ENCODE assay signal across 13 cellular contexts in genomic region chr21:37136261-37136660, GRCh38.
DNase-seq lines count a peak whose midpoint lies in the region; ATAC-seq and TF ChIP-seq lines count a peak whose summit lies in the region.
"Had no signal": no experiment of that assay in that cellular context is flagged by ENCODE, and none has a peak within 500 bp of the region (broad histone marks: within the 10 kb centered on the region; RNA-seq: fewer than 3 reads in every experiment).

No MANE protein-coding gene starts in this region.

- intact Hi-C loops in activated T-helper 1 cell treated with anti-CD3 and anti-CD28 coated beads, Interleukin-12 subunit alpha, Interleukin-12 subunit beta, Interleukin-2, Interleukin-4 antibody, amounts not matched to agents 30 ng/mL and 10 ng/mL and 1 ng/mL, durations not matched to agents 14 hours and 24 hours and 36 hours (cut with micrococcal nuclease), result no loop called here

- H2AFZ ChIP-seq in KMS-11 (ENCODE audit: low read depth), result no peak overlapping the region

- ATAC-seq in activated T-cell treated with anti-CD3 and anti-CD28 coated beads, Interleukin-2, amount 50 U/mL, for 72 hours (replicated peaks in 1 of 2), result no peak
- ATAC-seq in memory B cell (ENCODE audit: low read depth) (no peak), HG02623 (IDR thresholded peaks at IDR 0.05; ENCODE audit: unreplicated experiment) (no peak)

- DNase-seq in activated T-cell treated with anti-CD3 and anti-CD28 coated beads, Interleukin-2, amount 50 U/mL, for 72 hours, result no peak
- DNase-seq in activated T-cell treated with anti-CD3 and anti-CD28 coated beads for 4 hours (no peak), memory B cell (ENCODE audit: low spot score in 2 of 2) (no peak), amygdala (lab: John Stamatoyannopoulos, UW) (no peak)
- no peak for DNase-seq in activated T-helper 1 cell treated with anti-CD3 and anti-CD28 coated beads, Interleukin-12 subunit alpha, Interleukin-12 subunit beta, Interleukin-2, Interleukin-4 antibody, amounts not matched to agents 30 ng/mL and 10 ng/mL and 1 ng/mL, durations not matched to agents 14 hours and 24 hours and 36 hours (ENCODE audit: low spot score)
- DNase-seq in stimulated activated naive CD4-positive, alpha-beta T cell (lab: John Stamatoyannopoulos, UW), result no peak
- DNase-seq: KG1, NCI-H1105 treated with DMSO at 0.1 percent for 48 hours, NCI-H187 treated with DMSO at 0.1 percent for 48 hours, NCI-H446, NCI-H748 treated with DMSO at 0.1 percent for 48 hours had no signal

- H3K4me1 Mint-ChIP-seq in activated T-cell treated with anti-CD3 and anti-CD28 coated beads, Interleukin-2, amount 50 U/mL, for 72 hours (ENCODE audit: low read depth), result peaks cover 17% of the 10 kb centered on the region
- H3K4me1 Mint-ChIP-seq in activated T-helper 1 cell treated with anti-CD3 and anti-CD28 coated beads, Interleukin-12 subunit alpha, Interleukin-12 subunit beta, Interleukin-2, Interleukin-4 antibody, amounts not matched to agents 30 ng/mL and 10 ng/mL and 1 ng/mL, durations not matched to agents 14 hours and 24 hours and 36 hours (ENCODE audit: low read depth), result peaks cover 28% of the 10 kb centered on the region
- H3K4me1 Mint-ChIP-seq in memory B cell, result no peaks in the 10 kb centered on the region

- no peaks in the 10 kb centered on the region for H3K36me3 ChIP-seq in KMS-11 (ENCODE audit: insufficient read depth)

- no peak overlapping the region for H3K9ac ChIP-seq in KMS-11

- no peaks in the 10 kb centered on the region for H3K79me2 ChIP-seq in KMS-11 (ENCODE audit: insufficient read depth, low read depth)

- H3K27me3 Mint-ChIP-seq in activated T-cell treated with anti-CD3 and anti-CD28 coated beads, Interleukin-2, amount 50 U/mL, for 72 hours (ENCODE audit: low read depth), result no peaks in the 10 kb centered on the region
- no peaks in the 10 kb centered on the region for H3K27me3 Mint-ChIP-seq in activated T-helper 1 cell treated with anti-CD3 and anti-CD28 coated beads, Interleukin-12 subunit alpha, Interleukin-12 subunit beta, Interleukin-2, Interleukin-4 antibody, amounts not matched to agents 30 ng/mL and 10 ng/mL and 1 ng/mL, durations not matched to agents 14 hours and 24 hours and 36 hours (ENCODE audit: insufficient read depth)
- H3K27me3 Mint-ChIP-seq in memory B cell, result no peaks in the 10 kb centered on the region

- H3K36me3 Mint-ChIP-seq in activated T-cell treated with anti-CD3 and anti-CD28 coated beads, Interleukin-2, amount 50 U/mL, for 72 hours (ENCODE audit: insufficient read depth in 2 of 2), result peaks cover 6 to 21% of the 10 kb centered on the region in 2 donors
- peaks cover 51% of the 10 kb centered on the region for H3K36me3 Mint-ChIP-seq in activated T-helper 1 cell treated with anti-CD3 and anti-CD28 coated beads, Interleukin-12 subunit alpha, Interleukin-12 subunit beta, Interleukin-2, Interleukin-4 antibody, amounts not matched to agents 30 ng/mL and 10 ng/mL and 1 ng/mL, durations not matched to agents 14 hours and 24 hours and 36 hours (ENCODE audit: low read depth)
- H3K36me3 Mint-ChIP-seq in memory B cell, result peaks cover 44% of the 10 kb centered on the region

- H3K9me3 Mint-ChIP-seq in activated T-cell treated with anti-CD3 and anti-CD28 coated beads, Interleukin-2, amount 50 U/mL, for 72 hours, result no peaks in the 10 kb centered on the region
- H3K9me3 Mint-ChIP-seq in activated T-helper 1 cell treated with anti-CD3 and anti-CD28 coated beads, Interleukin-12 subunit alpha, Interleukin-12 subunit beta, Interleukin-2, Interleukin-4 antibody, amounts not matched to agents 30 ng/mL and 10 ng/mL and 1 ng/mL, durations not matched to agents 14 hours and 24 hours and 36 hours, result peaks cover 5% of the 10 kb centered on the region
- no peaks in the 10 kb centered on the region for H3K9me3 Mint-ChIP-seq in memory B cell

- peaks cover 16% of the 10 kb centered on the region for H3K4me1 ChIP-seq in KMS-11 (ENCODE audit: low read depth, poor library complexity, severe bottlenecking)

- TF ChIP-seq CTCF in KMS-11 (conservative IDR thresholded peaks at IDR 0.05; ENCODE audit: low read depth, low read length), result no peak

- H4K20me1 ChIP-seq in KMS-11 (ENCODE audit: insufficient read depth), result no peaks in the 10 kb centered on the region

- H3K27ac ChIP-seq in KMS-11, result no peak overlapping the region

- peak overlapping the region in 1 of 2 donors; percentile 53 for H3K4me3 Mint-ChIP-seq in activated T-cell treated with anti-CD3 and anti-CD28 coated beads, Interleukin-2, amount 50 U/mL, for 72 hours
- peak overlapping the region; percentile 3 for H3K4me3 Mint-ChIP-seq in activated T-helper 1 cell treated with anti-CD3 and anti-CD28 coated beads, Interleukin-12 subunit alpha, Interleukin-12 subunit beta, Interleukin-2, Interleukin-4 antibody, amounts not matched to agents 30 ng/mL and 10 ng/mL and 1 ng/mL, durations not matched to agents 14 hours and 24 hours and 36 hours
- H3K4me3 Mint-ChIP-seq in memory B cell, result no peak overlapping the region

- H3K4me3 ChIP-seq in KMS-11 (IDR thresholded peaks at IDR 0.05; ENCODE audit: insufficient read depth, low read depth, low read length), result no peak overlapping the region

- peak overlapping the region; percentile 13; the same call in 1 of the 2 replicates for H3K4me2 ChIP-seq in KMS-11

- H3K27me3 ChIP-seq in KMS-11 (ENCODE audit: insufficient read depth, low read depth), result no peaks in the 10 kb centered on the region

- H3K27ac Mint-ChIP-seq in activated T-cell treated with anti-CD3 and anti-CD28 coated beads, Interleukin-2, amount 50 U/mL, for 72 hours, result peak overlapping the region; percentile 79
- no peak overlapping the region for H3K27ac Mint-ChIP-seq in activated T-helper 1 cell treated with anti-CD3 and anti-CD28 coated beads, Interleukin-12 subunit alpha, Interleukin-12 subunit beta, Interleukin-2, Interleukin-4 antibody, amounts not matched to agents 30 ng/mL and 10 ng/mL and 1 ng/mL, durations not matched to agents 14 hours and 24 hours and 36 hours
- peak overlapping the region; percentile 35 for H3K27ac Mint-ChIP-seq in memory B cell
